ENCODE assay signal across 21 cellular contexts in the genomic region with DNA sequence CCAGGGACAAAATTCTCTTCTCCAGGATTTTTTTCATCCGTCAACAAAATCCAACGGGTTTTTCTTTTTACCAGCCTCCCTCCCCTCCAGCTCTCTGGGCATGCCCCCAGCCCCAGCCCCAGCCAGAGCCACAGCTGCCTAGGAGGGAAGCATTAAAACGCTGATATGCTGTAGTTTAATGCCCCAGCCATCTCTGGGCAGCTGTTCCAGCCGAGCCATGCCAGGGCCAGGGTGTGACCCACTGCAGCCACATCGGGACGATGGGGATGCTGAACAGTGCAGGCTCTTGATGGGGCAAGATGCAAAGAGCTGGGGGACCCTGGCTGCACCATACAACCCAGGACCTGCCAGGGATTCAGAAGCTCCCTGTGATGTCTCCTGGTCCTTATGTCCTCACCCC. TPM values are rescaled to one million over a fixed set of nuclear protein-coding genes. Genes with fewer than 3 reads are reported as not detected.
A peak's percentile ranks its signal among the peaks of the same experiment; 100 is the strongest.
DNase-seq lines count a peak whose midpoint lies in the region; ATAC-seq and TF ChIP-seq lines count a peak whose summit lies in the region.
"Had no signal": no experiment of that assay in that cellular context is flagged by ENCODE, and none has a peak within 500 bp of the region (broad histone marks: within the 10 kb centered on the region; RNA-seq: fewer than 3 reads in every experiment).

No MANE protein-coding gene starts in this region.

- CTCF ChIA-PET in A673 (lab: Charles Lee) = no interaction called here
- CTCF ChIA-PET in activated CD8-positive, alpha-beta T cell treated with anti-CD3 and anti-CD28 coated beads, Interleukin-2, amount 10 ng/mL, durations not matched to agents 7 days and 5 days (lab: Charles Lee) = no interaction called here
- CTCF ChIA-PET in CD8-positive, alpha-beta memory T cell (lab: Charles Lee) = no interaction called here

- TF ChIP-seq POLR2A in heart left ventricle (IDR thresholded peaks at IDR 0.05) = no peak

- intact Hi-C loops in A673 (cut with micrococcal nuclease; ENCODE audit: unreplicated experiment) (no loop called here), heart left ventricle (cut with DNase I) (no loop called here)

- no peak overlapping the region for H3K27ac Mint-ChIP-seq in activated CD8-positive, alpha-beta T cell treated with anti-CD3 and anti-CD28 coated beads, Interleukin-2, amount 10 ng/mL, durations not matched to agents 7 days and 5 days
- no peak overlapping the region for H3K27ac Mint-ChIP-seq in CD8-positive, alpha-beta memory T cell
- H3K27ac Mint-ChIP-seq: activated naive CD4-positive, alpha-beta T cell treated with anti-CD3 and anti-CD28 coated beads for 36 hours; stimulated activated naive CD8-positive, alpha-beta T cell treated with anti-CD3 and anti-CD28 coated beads, Interleukin-15, amount 100 ng/mL, for 72 hours had no signal

- peak overlapping the region; percentile 87 for H3K9ac ChIP-seq in adipocyte (ENCODE audit: low read length)

- H3K4me3 Mint-ChIP-seq in activated CD8-positive, alpha-beta T cell treated with anti-CD3 and anti-CD28 coated beads, Interleukin-2, amount 10 ng/mL, durations not matched to agents 7 days and 5 days = no peak overlapping the region
- no peak overlapping the region for H3K4me3 Mint-ChIP-seq in CD8-positive, alpha-beta memory T cell
- H3K4me3 Mint-ChIP-seq: activated naive CD4-positive, alpha-beta T cell treated with anti-CD3 and anti-CD28 coated beads for 36 hours; stimulated activated naive CD8-positive, alpha-beta T cell treated with anti-CD3 and anti-CD28 coated beads, Interleukin-15, amount 100 ng/mL, for 72 hours had no signal

- no peaks in the 10 kb centered on the region for H3K27me3 ChIP-seq in A673 (replicated peaks; ENCODE audit: insufficient read depth, low read depth, low read length, poor library complexity)
- no peaks in the 10 kb centered on the region for H3K27me3 ChIP-seq in adipocyte (replicated peaks; ENCODE audit: control insufficient read depth, insufficient read depth, low read length)
- no peaks in the 10 kb centered on the region for H3K27me3 ChIP-seq in heart left ventricle
- no peaks in the 10 kb centered on the region for H3K27me3 ChIP-seq in neutrophil
- H3K27me3 ChIP-seq in CD8-positive, alpha-beta memory T cell (ENCODE audit: insufficient read depth, low read length, poor library complexity, severe bottlenecking) = no peaks in the 10 kb centered on the region
- H3K27me3 ChIP-seq: brain microvascular endothelial cell had no signal

- no peak for ATAC-seq in heart left ventricle
- no peak for ATAC-seq in activated CD8-positive, alpha-beta T cell treated with anti-CD3 and anti-CD28 coated beads, Interleukin-2, amount 10 ng/mL, durations not matched to agents 7 days and 5 days
- ATAC-seq: A549; stimulated activated naive CD8-positive, alpha-beta T cell treated with anti-CD3 and anti-CD28 coated beads, Interleukin-15, amount 100 ng/mL, for 72 hours had no signal

- BruUV-seq in A673 (replicated peaks; lab: Mats Ljungman, UMichigan) = no TSS peak

- 56 to 64% (median 62%) methylated on average over 5 to 6 of the region's 6 CpGs for WGBS in heart left ventricle, 4 donors

- H3K9me3 ChIP-seq in A673 (ENCODE audit: low read depth, low read length, poor library complexity, severe bottlenecking) (no peaks in the 10 kb centered on the region), adipocyte (ENCODE audit: control insufficient read depth, low read length) (no peaks in the 10 kb centered on the region), heart left ventricle (no peaks in the 10 kb centered on the region), neutrophil (no peaks in the 10 kb centered on the region)
- no peaks in the 10 kb centered on the region for H3K9me3 ChIP-seq in CD8-positive, alpha-beta memory T cell (ENCODE audit: low read length)
- H3K9me3 ChIP-seq: A549 had no signal

- H3K27ac ChIP-seq in A673 (ENCODE audit: low read depth, low read length, poor library complexity, severe bottlenecking) = peak overlapping the region; percentile 54
- peak overlapping the region in 7 of 12 donors; percentile 22 to 58 (median 37) for H3K27ac ChIP-seq in heart left ventricle
- peak overlapping the region; percentile 65 for H3K27ac ChIP-seq in neutrophil
- H3K27ac ChIP-seq in CD8-positive, alpha-beta memory T cell (ENCODE audit: low read depth, low read length) = no peak overlapping the region
- H3K27ac ChIP-seq: A549, brain microvascular endothelial cell, PC-9, WERI-Rb-1 had no signal

- no peaks in the 10 kb centered on the region for H3K36me3 ChIP-seq in A673 (ENCODE audit: insufficient read depth, low read length, poor library complexity, severe bottlenecking)
- no peaks in the 10 kb centered on the region for H3K36me3 ChIP-seq in adipocyte (ENCODE audit: control insufficient read depth, insufficient read depth, low read length, severe bottlenecking)
- H3K36me3 ChIP-seq in heart left ventricle = peaks cover 0 to 4% (median 0%) of the 10 kb centered on the region in 9 donors
- no peaks in the 10 kb centered on the region for H3K36me3 ChIP-seq in neutrophil
- no peaks in the 10 kb centered on the region for H3K36me3 ChIP-seq in CD8-positive, alpha-beta memory T cell (ENCODE audit: insufficient read depth, low read length)
- H3K36me3 ChIP-seq: brain microvascular endothelial cell, WERI-Rb-1 had no signal

- H3K4me3 ChIP-seq in A673 (ENCODE audit: low read depth, low read length, poor library complexity, severe bottlenecking) (no peak overlapping the region), adipocyte (ENCODE audit: low read length) (peak overlapping the region; percentile 78), heart left ventricle (peak overlapping the region in 6 of 12 donors; percentile 7 to 40 (median 12)), neutrophil (ENCODE audit: low read depth in 1 of 2, low read length in 1 of 2) (no peak overlapping the region)
- no peak overlapping the region for H3K4me3 ChIP-seq in CD8-positive, alpha-beta memory T cell (ENCODE audit: low read length)
- H3K4me3 ChIP-seq: A549, PC-9 had no signal

- H3K9me3 Mint-ChIP-seq in activated CD8-positive, alpha-beta T cell treated with anti-CD3 and anti-CD28 coated beads, Interleukin-2, amount 10 ng/mL, durations not matched to agents 7 days and 5 days (ENCODE audit: insufficient read depth) = no peaks in the 10 kb centered on the region
- H3K9me3 Mint-ChIP-seq in CD8-positive, alpha-beta memory T cell = no peaks in the 10 kb centered on the region
- H3K9me3 Mint-ChIP-seq: activated naive CD4-positive, alpha-beta T cell treated with anti-CD3 and anti-CD28 coated beads for 36 hours; stimulated activated naive CD8-positive, alpha-beta T cell treated with anti-CD3 and anti-CD28 coated beads, Interleukin-15, amount 100 ng/mL, for 72 hours had no signal

- no peaks in the 10 kb centered on the region for H3K36me3 Mint-ChIP-seq in activated CD8-positive, alpha-beta T cell treated with anti-CD3 and anti-CD28 coated beads, Interleukin-2, amount 10 ng/mL, durations not matched to agents 7 days and 5 days (ENCODE audit: low read depth)
- H3K36me3 Mint-ChIP-seq in CD8-positive, alpha-beta memory T cell = peaks cover 0 to 4% (median 0%) of the 10 kb centered on the region in 3 donors

- H3K27me3 Mint-ChIP-seq in activated CD8-positive, alpha-beta T cell treated with anti-CD3 and anti-CD28 coated beads, Interleukin-2, amount 10 ng/mL, durations not matched to agents 7 days and 5 days (ENCODE audit: low read depth) = no peaks in the 10 kb centered on the region
- peaks cover 4 to 33% of the 10 kb centered on the region in 2 donors for H3K27me3 Mint-ChIP-seq in CD8-positive, alpha-beta memory T cell

- POLR2A ChIA-PET in A673 (lab: Charles Lee; ENCODE audit: low non-redundant PET) = no interaction called here
- POLR2A ChIA-PET in activated CD8-positive, alpha-beta T cell treated with anti-CD3 and anti-CD28 coated beads, Interleukin-2, amount 10 ng/mL, durations not matched to agents 7 days and 5 days (lab: Charles Lee) = no interaction called here
- POLR2A ChIA-PET in CD8-positive, alpha-beta memory T cell (lab: Charles Lee) = no interaction called here

- TF ChIP-seq CTCF in A673 (conservative IDR thresholded peaks at IDR 0.05; ENCODE audit: low read depth, low read length) (no peak), heart left ventricle (IDR thresholded peaks at IDR 0.05) (no peak), neutrophil (IDR thresholded peaks at IDR 0.05) (no peak)

- no peaks in the 10 kb centered on the region for H3K4me1 Mint-ChIP-seq in activated CD8-positive, alpha-beta T cell treated with anti-CD3 and anti-CD28 coated beads, Interleukin-2, amount 10 ng/mL, durations not matched to agents 7 days and 5 days (ENCODE audit: low read depth)
- no peaks in the 10 kb centered on the region for H3K4me1 Mint-ChIP-seq in CD8-positive, alpha-beta memory T cell

- H3K4me1 ChIP-seq in A673 (ENCODE audit: insufficient read depth, low read length, poor library complexity, severe bottlenecking) (peaks cover 33% of the 10 kb centered on the region), adipocyte (ENCODE audit: control insufficient read depth, insufficient read depth, low read length) (peaks cover 39% of the 10 kb centered on the region), heart left ventricle (peaks cover 4 to 61% (median 34%) of the 10 kb centered on the region in 12 donors), neutrophil (ENCODE audit: control insufficient read depth in 1 of 2, insufficient read depth in 1 of 2, low read depth in 1 of 2, low read length in 1 of 2) (peaks cover 20% of the 10 kb centered on the region in 2 experiments)
- H3K4me1 ChIP-seq in CD8-positive, alpha-beta memory T cell (ENCODE audit: insufficient read depth, low read length) = no peaks in the 10 kb centered on the region
- H3K4me1 ChIP-seq: A549 had no signal

- no peak for DNase-seq in A673 (ENCODE audit: low spot score)
- no peak for DNase-seq in adipocyte (ENCODE audit: low read depth)
- DNase-seq in heart left ventricle = no peak
- no peak for DNase-seq in GOT3 (lab: John Stamatoyannopoulos, UW)
- no peak for DNase-seq in activated CD8-positive, alpha-beta T cell treated with anti-CD3 and anti-CD28 coated beads, Interleukin-2, amount 10 ng/mL, durations not matched to agents 7 days and 5 days
- no peak for DNase-seq in activated T-cell treated with anti-CD3 and anti-CD28 coated beads, Interleukin-2, amount 50 U/mL, for 48 hours
- DNase-seq in CD8-positive, alpha-beta memory T cell = no peak
- DNase-seq: activated naive CD4-positive, alpha-beta T cell treated with anti-CD3 and anti-CD28 coated beads for 36 hours; brain microvascular endothelial cell; Calu3; effector CD8-positive, alpha-beta T cell; mammary epithelial cell; NCI-H2081; NCI-H526 treated with DMSO at 0.1 percent for 48 hours; occipital lobe; PC-9; stimulated activated naive CD8-positive, alpha-beta T cell treated with anti-CD3 and anti-CD28 coated beads, Interleukin-15, amount 100 ng/mL, for 72 hours; SW 1271; WERI-Rb-1 had no signal

RNA-seq across cellular contexts. Expression of gene TSHZ3, which starts 32.1 kb away (rescaled TPM):
- total RNA-seq in A673 (2021) (14.8 and 15.5 TPM in 2 replicates), heart left ventricle (10 to 100 TPM in 1 of 9 donors, 1 to 10 TPM in 8; 2.0 to 11.5 (median 2.7) TPM)
- 1 to 10 TPM in 1 of 2 donors, under 1 TPM in 1; 0.88 to 1.8 TPM for polyA plus RNA-seq in heart left ventricle
- under 1 TPM; 0.57 to 0.82 TPM for total RNA-seq in activated CD8-positive, alpha-beta T cell treated with anti-CD3 and anti-CD28 coated beads, Interleukin-2, amount 10 ng/mL, durations not matched to agents 7 days and 5 days
- under 1 TPM; 0.35 to 0.38 TPM for total RNA-seq in CD8-positive, alpha-beta memory T cell
- 1.1 TPM for polyA plus RNA-seq in CD8-positive, alpha-beta memory T cell
- total RNA-seq: Calu3, PC-9 had no signal
